ENCODE assay signal across 9 cellular contexts in the genomic region with DNA sequence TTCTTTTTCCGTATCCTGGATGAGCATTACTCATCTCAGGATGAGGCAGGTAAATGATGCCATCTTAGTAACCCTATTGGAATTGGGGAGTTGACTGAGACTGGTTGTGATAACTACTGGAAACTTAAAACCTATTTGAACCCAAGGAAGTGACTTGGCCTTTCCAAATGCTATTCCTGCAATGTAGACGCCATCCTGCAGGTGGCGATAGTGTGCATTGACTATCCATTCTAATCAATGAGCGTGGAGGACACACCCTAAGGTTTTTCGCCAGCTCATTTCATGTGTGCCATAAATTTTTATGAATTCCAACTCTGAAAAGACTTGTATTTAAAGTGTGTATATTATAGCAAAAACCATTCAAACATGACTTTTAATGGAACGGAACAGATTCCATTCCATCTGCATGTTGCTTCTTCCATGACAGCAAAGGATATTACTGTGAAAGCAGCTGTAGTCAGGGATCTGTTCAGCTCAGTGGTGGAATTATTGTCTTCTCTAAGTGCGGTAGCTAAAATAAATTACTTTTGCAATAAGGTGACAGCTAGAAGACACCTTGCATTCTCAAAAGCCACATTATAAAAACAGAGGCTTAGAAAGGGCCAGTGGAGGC. TPM values are rescaled to one million over a fixed set of nuclear protein-coding genes. Genes with fewer than 3 reads are reported as not detected.
DNase-seq lines count a peak whose midpoint lies in the region; ATAC-seq and TF ChIP-seq lines count a peak whose summit lies in the region.
"Had no signal": no experiment of that assay in that cellular context is flagged by ENCODE, and none has a peak within 500 bp of the region (broad histone marks: within the 10 kb centered on the region; RNA-seq: fewer than 3 reads in every experiment).

No MANE protein-coding gene starts in this region.

- no peak overlapping the region for H2AFZ ChIP-seq in neural cell (ENCODE audit: low read depth, low read length)

- H3K9ac ChIP-seq in neural cell (ENCODE audit: low read length) = no peak overlapping the region

- H3K9me2 ChIP-seq in neural cell (ENCODE audit: insufficient read depth, low read length) = no peaks in the 10 kb centered on the region

- no peaks in the 10 kb centered on the region for H3F3A ChIP-seq in neural cell (ENCODE audit: insufficient read depth, low read length, poor library complexity, severe bottlenecking)

- H3K36me3 ChIP-seq in adrenal gland (replicated peaks in 1 of 2) (no peaks in the 10 kb centered on the region), neural cell (ENCODE audit: insufficient read depth, low read length) (no peaks in the 10 kb centered on the region)

- no peak overlapping the region for H3K4me3 ChIP-seq in Jurkat, Clone E6-1 (ENCODE audit: low read length)
- H3K4me3 ChIP-seq in adrenal gland (no peak overlapping the region), neural cell (ENCODE audit: low read length) (no peak overlapping the region)

- H3K27me3 ChIP-seq in adrenal gland = no peaks in the 10 kb centered on the region
- no peaks in the 10 kb centered on the region for H3K27me3 ChIP-seq in neural cell (ENCODE audit: insufficient read depth, low read depth, low read length)

- TF ChIP-seq POLR2A in adrenal gland (IDR thresholded peaks at IDR 0.05) = no peak

- H3K9me3 ChIP-seq in adrenal gland (replicated peaks in 1 of 3) = peaks cover 0 to 3% (median 0%) of the 10 kb centered on the region in 3 donors
- no peaks in the 10 kb centered on the region for H3K9me3 ChIP-seq in neural cell (ENCODE audit: low read length)

- intact Hi-C loops in adrenal gland (cut with DNase I) = loop anchor here in 1 of 2 donors (5.0 kb wide), 1 partner anchor 149 kb away; no protein-coding TSS in a partner anchor

- H3K4me2 ChIP-seq in neural cell (ENCODE audit: low read length) = no peak overlapping the region

- H3K4me1 ChIP-seq in adrenal gland (replicated peaks in 1 of 2) = no peaks in the 10 kb centered on the region

- TF ChIP-seq CTCF in adrenal gland (IDR thresholded peaks at IDR 0.05) (peak; percentile 40 to 66 (median 60)), neural cell (IDR thresholded peaks at IDR 0.05; ENCODE audit: poor library complexity, severe bottlenecking) (peak; percentile 43)

- H4K20me1 ChIP-seq in neural cell (ENCODE audit: insufficient read depth) = no peaks in the 10 kb centered on the region

- DNase-seq in EL (peak; percentile 28), adrenal gland (peak in 6 of 7 donors; percentile 33 to 66 (median 50)), NCI-H2081 treated with DMSO at 0.1 percent for 48 hours (lab: John Stamatoyannopoulos, UW) (no peak)
- peak; percentile 14 for DNase-seq in Jurkat, Clone E6-1 (ENCODE audit: low read depth, low spot score)
- no peak for DNase-seq in activated effector memory CD4-positive, alpha-beta T cell treated with Interleukin-2 at 50 U/mL for 16 hours
- DNase-seq: naive B cell had no signal

- 46 to 55% (median 49%) methylated on average over 7 of the region's 7 CpGs for WGBS in adrenal gland, 4 donors

- H3K79me2 ChIP-seq in neural cell (replicated peaks; ENCODE audit: insufficient read depth, low read length) = no peaks in the 10 kb centered on the region

- H3K27ac ChIP-seq in adrenal gland (no peak overlapping the region), neural cell (ENCODE audit: low read length) (no peak overlapping the region)

- TF ChIP-seq EP300 in neural cell (conservative IDR thresholded peaks at IDR 0.05; ENCODE audit: poor library complexity, severe bottlenecking) = no peak

- TF ChIP-seq RAD21 in neural cell (conservative IDR thresholded peaks at IDR 0.05) = no peak

- ATAC-seq in GM21515 (IDR thresholded peaks at IDR 0.05; ENCODE audit: unreplicated experiment) (no peak), HG03439 (IDR thresholded peaks at IDR 0.05; ENCODE audit: unreplicated experiment) (no peak)

TF ChIP-seq in neural cell, 6 proteins besides CTCF, POLR2A, EP300 and RAD21:
- no peak for TF ChIP-seq MXI1 (conservative IDR thresholded peaks at IDR 0.05; ENCODE audit: poor library complexity, severe bottlenecking)
- TF ChIP-seq TAF1 (IDR thresholded peaks at IDR 0.05; ENCODE audit: low read depth) = no peak
- no peak for TF ChIP-seq EZH2 (IDR thresholded peaks at IDR 0.05; ENCODE audit: borderline replicate concordance, insufficient read depth, low read length, poor library complexity, severe bottlenecking)
- TF ChIP-seq POLR2AphosphoS5 (IDR thresholded peaks at IDR 0.05) = no peak
- TF ChIP-seq SMC3 (conservative IDR thresholded peaks at IDR 0.05; ENCODE audit: poor library complexity) = no peak
- no peak for TF ChIP-seq REST (IDR thresholded peaks at IDR 0.05; ENCODE audit: borderline replicate concordance)

RNA-seq across cellular contexts. Expression of gene SYT17, which starts 55.3 kb away (rescaled TPM):
- not detected for polyA plus RNA-seq in Jurkat, Clone E6-1 (2012; ENCODE audit: insufficient read depth, insufficient read length)
- total RNA-seq in adrenal gland = 1 to 10 TPM; 1.1 to 6.5 (median 3.3) TPM
- 1 to 10 TPM; 2.4 to 4.0 (median 3.6) TPM for polyA plus RNA-seq in adrenal gland
- polyA plus RNA-seq in neural cell = 3.0 and 5.5 TPM in 2 replicates
- polyA minus RNA-seq in neural cell = 2.1 and 3.4 TPM in 2 replicates

Comparison
In these comparisons a context has a peak if more than half of its experiments do, and no peak if none do; other contexts are left out.
1. DNase-seq: peak in EL (single experiment), Jurkat, Clone E6-1 (single experiment) and adrenal gland (6 of 7); none in activated effector memory CD4-positive, alpha-beta T cell treated with Interleukin-2 at 50 U/mL for 16 hours (single experiment) and NCI-H2081 treated with DMSO at 0.1 percent for 48 hours (single experiment).